In genomic region chr5:154107010-154107409, GRCh38 we compare ENCODE assay signal across 16 cellular contexts.
"Had no signal": no experiment of that assay in that cellular context is flagged by ENCODE, and none has a peak within 500 bp of the region (broad histone marks: within the 10 kb centered on the region; RNA-seq: fewer than 3 reads in every experiment).

No MANE protein-coding gene starts in this region.

- H3K9me3 Mint-ChIP-seq: dendritic cell treated with granulocyte-macrophage colony-stimulating factor and Interleukin-4, amounts not matched to agents 40 ng/mL and 50 ng/mL, for 4 days; nephron progenitor cell; stimulated activated effector memory CD8-positive, alpha-beta T cell treated with anti-CD3 and anti-CD28 coated beads, Interleukin-12 subunit alpha, Interleukin-12 subunit beta, amount 100 ng/mL, for 72 hours; type B pancreatic cell had no signal

- H3K4me3 Mint-ChIP-seq: dendritic cell treated with granulocyte-macrophage colony-stimulating factor and Interleukin-4, amounts not matched to agents 40 ng/mL and 50 ng/mL, for 4 days; naive thymus-derived CD4-positive, alpha-beta T cell; nephron progenitor cell; stimulated activated effector memory CD8-positive, alpha-beta T cell treated with anti-CD3 and anti-CD28 coated beads, Interleukin-12 subunit alpha, Interleukin-12 subunit beta, amount 100 ng/mL, for 72 hours; type B pancreatic cell had no signal

- DNase-seq: foreskin melanocyte; kidney glomerular epithelial cell; mammary epithelial cell; naive thymus-derived CD4-positive, alpha-beta T cell; nephron progenitor cell; ovary; right cardiac atrium; stimulated activated CD4-positive, alpha-beta T cell treated with anti-CD3 and anti-CD28 coated beads, Interleukin-4, amount 100 ng/mL, for 1 hour; stimulated activated CD8-positive, alpha-beta memory T cell treated with anti-CD3 and anti-CD28 coated beads, Interleukin-4, amount 100 ng/mL, for 48 hours; stimulated activated naive CD8-positive, alpha-beta T cell treated with anti-CD3 and anti-CD28 coated beads, Interleukin-15, Interleukin-2, amounts not matched to agents 100 U/mL and 50 U/mL, for 24 hours; thyroid gland had no signal

- H3K4me1 Mint-ChIP-seq: stimulated activated effector memory CD8-positive, alpha-beta T cell treated with anti-CD3 and anti-CD28 coated beads, Interleukin-12 subunit alpha, Interleukin-12 subunit beta, amount 100 ng/mL, for 72 hours had no signal

- H3K27ac Mint-ChIP-seq: dendritic cell treated with granulocyte-macrophage colony-stimulating factor and Interleukin-4, amounts not matched to agents 40 ng/mL and 50 ng/mL, for 4 days; nephron progenitor cell; stimulated activated effector memory CD8-positive, alpha-beta T cell treated with anti-CD3 and anti-CD28 coated beads, Interleukin-12 subunit alpha, Interleukin-12 subunit beta, amount 100 ng/mL, for 72 hours; type B pancreatic cell had no signal

- H3K36me3 Mint-ChIP-seq: stimulated activated effector memory CD8-positive, alpha-beta T cell treated with anti-CD3 and anti-CD28 coated beads, Interleukin-12 subunit alpha, Interleukin-12 subunit beta, amount 100 ng/mL, for 72 hours; type B pancreatic cell had no signal

- FAIRE-seq: colon, urothelium cell line had no signal

- ATAC-seq: naive thymus-derived CD4-positive, alpha-beta T cell; stimulated activated effector memory CD8-positive, alpha-beta T cell treated with anti-CD3 and anti-CD28 coated beads, Interleukin-12 subunit alpha, Interleukin-12 subunit beta, amount 100 ng/mL, for 72 hours; stimulated activated naive CD8-positive, alpha-beta T cell treated with anti-CD3 and anti-CD28 coated beads, Interleukin-15, Interleukin-2, amounts not matched to agents 100 U/mL and 50 U/mL, for 24 hours had no signal
